ENCODE assay signal across 25 cellular contexts in the genomic region with DNA sequence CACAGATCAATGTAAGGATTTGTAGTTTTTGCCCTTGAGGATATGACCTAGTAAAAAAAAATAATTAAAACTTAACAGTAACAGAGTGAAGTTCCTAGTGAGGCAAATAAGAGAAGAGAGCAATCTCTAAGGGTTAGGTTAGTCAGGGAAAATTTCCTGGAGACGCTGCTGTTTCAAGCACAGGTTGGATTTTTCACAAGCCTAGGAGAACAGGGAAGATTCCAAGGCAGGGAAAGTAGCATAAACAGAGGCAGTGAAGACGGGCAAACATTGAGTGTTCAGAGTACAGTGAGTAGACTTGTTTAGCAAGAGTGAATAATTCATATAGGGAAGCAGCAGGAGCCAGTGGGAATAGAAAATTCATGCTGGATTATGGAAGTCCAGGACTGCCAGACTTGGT.
"Had no signal": no experiment of that assay in that cellular context is flagged by ENCODE, and none has a peak within 500 bp of the region (broad histone marks: within the 10 kb centered on the region; RNA-seq: fewer than 3 reads in every experiment).

No MANE protein-coding gene starts in this region.

- H3K27me3 Mint-ChIP-seq: dendritic cell treated with granulocyte-macrophage colony-stimulating factor and Interleukin-4, amounts not matched to agents 40 ng/mL and 50 ng/mL, for 4 days; effector memory CD8-positive, alpha-beta T cell had no signal

- FAIRE-seq: colon, endometrium, frontal cortex, kidney had no signal

- H3K27ac Mint-ChIP-seq: dendritic cell treated with granulocyte-macrophage colony-stimulating factor and Interleukin-4, amounts not matched to agents 40 ng/mL and 50 ng/mL, for 4 days; effector memory CD8-positive, alpha-beta T cell; endodermal cell; immature natural killer cell; mesothelial cell of epicardium had no signal

- H3K36me3 ChIP-seq: gastroesophageal sphincter, heart left ventricle, left lung, lower lobe of right lung had no signal

- H3K4me1 ChIP-seq: foreskin keratinocyte, gastroesophageal sphincter, heart left ventricle, left lung, lower lobe of right lung had no signal

- H3K9me3 Mint-ChIP-seq: dendritic cell treated with granulocyte-macrophage colony-stimulating factor and Interleukin-4, amounts not matched to agents 40 ng/mL and 50 ng/mL, for 4 days had no signal

- H3K27me3 ChIP-seq: foreskin keratinocyte, gastroesophageal sphincter, hepatocyte, left lung had no signal

- H3K9me3 ChIP-seq: gastroesophageal sphincter, heart left ventricle, left lung, lower lobe of right lung had no signal

- H3K4me2 ChIP-seq: hepatocyte had no signal

- H2AFZ ChIP-seq: hepatocyte had no signal

- DNase-seq: cortex of kidney; effector CD8-positive, alpha-beta T cell; effector memory CD8-positive, alpha-beta T cell; endodermal cell; erythroblast; foreskin keratinocyte; heart left ventricle; hypothalamus; immature natural killer cell; islet precursor cell; kidney; kidney glomerular epithelial cell; left lung; left ventricle myocardium superior; lower lobe of right lung; mesenchymal stem cell had no signal

- H3K79me2 ChIP-seq: hepatocyte had no signal

- H3K4me1 Mint-ChIP-seq: immature natural killer cell had no signal

- H3K4me3 Mint-ChIP-seq: dendritic cell treated with granulocyte-macrophage colony-stimulating factor and Interleukin-4, amounts not matched to agents 40 ng/mL and 50 ng/mL, for 4 days; effector memory CD8-positive, alpha-beta T cell; endodermal cell; immature natural killer cell; mesothelial cell of epicardium had no signal

- ATAC-seq: effector memory CD8-positive, alpha-beta T cell; esophagus mucosa; foreskin keratinocyte; gastroesophageal sphincter; heart left ventricle; left lung; left ventricle myocardium superior; lower lobe of right lung had no signal

- H3K27ac ChIP-seq: epithelial cell of prostate, foreskin keratinocyte, gastroesophageal sphincter, heart left ventricle, hepatocyte, left lung, lower lobe of right lung had no signal

- H3K36me3 Mint-ChIP-seq: immature natural killer cell, mesothelial cell of epicardium had no signal

- H3K4me3 ChIP-seq: gastroesophageal sphincter, heart left ventricle, hepatocyte, left lung, lower lobe of right lung had no signal
